In genomic region chr1:85085417-85085816, GRCh38 we compare ENCODE assay signal across 16 cellular contexts.
"Had no signal": no experiment of that assay in that cellular context is flagged by ENCODE, and none has a peak within 500 bp of the region (broad histone marks: within the 10 kb centered on the region; RNA-seq: fewer than 3 reads in every experiment).

No MANE protein-coding gene starts in this region.

- H3K36me3 Mint-ChIP-seq: activated CD4-positive, alpha-beta memory T cell treated with anti-CD3 and anti-CD28 coated beads for 36 hours; activated naive CD8-positive, alpha-beta T cell had no signal

- H3K4me3 Mint-ChIP-seq: activated CD4-positive, alpha-beta memory T cell treated with anti-CD3 and anti-CD28 coated beads for 36 hours; activated naive CD8-positive, alpha-beta T cell; activated T-cell treated with anti-CD3 and anti-CD28 coated beads, Interleukin-2, amount 50 U/mL, for 4 hours; naive thymus-derived CD4-positive, alpha-beta T cell had no signal

- H3K27ac Mint-ChIP-seq: activated CD4-positive, alpha-beta memory T cell treated with anti-CD3 and anti-CD28 coated beads for 36 hours; activated naive CD8-positive, alpha-beta T cell; naive thymus-derived CD4-positive, alpha-beta T cell had no signal

- ATAC-seq: activated T-cell treated with anti-CD3 and anti-CD28 coated beads, Interleukin-2, amount 50 U/mL, for 4 hours; left lung; naive thymus-derived CD4-positive, alpha-beta T cell had no signal

- H3K4me1 Mint-ChIP-seq: naive thymus-derived CD4-positive, alpha-beta T cell had no signal

- H3K9me3 Mint-ChIP-seq: activated CD4-positive, alpha-beta memory T cell treated with anti-CD3 and anti-CD28 coated beads for 36 hours; activated T-cell treated with anti-CD3 and anti-CD28 coated beads, Interleukin-2, amount 50 U/mL, for 4 hours; naive thymus-derived CD4-positive, alpha-beta T cell had no signal

- DNase-seq: activated CD4-positive, alpha-beta memory T cell treated with anti-CD3 and anti-CD28 coated beads for 36 hours; activated CD4-positive, alpha-beta T cell treated with anti-CD3 and anti-CD28 coated beads for 1 hour; activated gamma-delta T cell; activated T-cell treated with anti-CD3 and anti-CD28 coated beads, Interleukin-2, amount 50 U/mL, for 4 hours; amniotic stem cell; caudate nucleus; islet precursor cell; left lung; mammary epithelial cell; naive thymus-derived CD4-positive, alpha-beta T cell; stimulated activated CD4-positive, alpha-beta T cell treated with anti-CD3 and anti-CD28 coated beads, Interleukin-1b, Interleukin-23, amount 100 ng/mL, for 48 hours; stomach; T-helper 9 cell; testis had no signal

- FAIRE-seq: colon had no signal
